ENCODE assay signal across 31 cellular contexts in the genomic region with DNA sequence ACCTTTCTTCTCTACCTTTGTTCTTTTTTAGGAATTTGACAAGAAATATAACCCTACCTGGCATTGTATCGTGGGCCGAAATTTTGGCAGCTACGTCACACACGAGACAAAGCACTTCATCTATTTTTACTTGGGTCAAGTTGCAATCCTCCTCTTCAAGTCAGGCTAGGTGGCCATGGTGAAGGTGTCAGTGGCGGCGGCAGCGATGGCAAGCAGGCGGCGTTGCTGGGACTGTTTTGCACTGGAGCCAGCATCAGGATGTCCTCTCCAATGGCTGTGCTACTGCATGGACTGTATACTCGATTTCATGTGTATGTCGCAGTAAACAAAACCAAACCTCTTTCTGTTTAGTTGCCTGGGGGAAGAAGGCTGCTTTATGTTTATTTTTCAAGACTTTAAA. TPM values are rescaled to one million over a fixed set of nuclear protein-coding genes. Genes with fewer than 3 reads are reported as not detected.
DNase-seq lines count a peak whose midpoint lies in the region; ATAC-seq and TF ChIP-seq lines count a peak whose summit lies in the region.
"Had no signal": no experiment of that assay in that cellular context is flagged by ENCODE, and none has a peak within 500 bp of the region (broad histone marks: within the 10 kb centered on the region; RNA-seq: fewer than 3 reads in every experiment).

No MANE protein-coding gene starts in this region.

- no peak overlapping the region for H3K4me3 Mint-ChIP-seq in stimulated activated memory B cell treated with anti-CD40 and anti-IgM and Interleukin-4, amounts not matched to agents 10 μg/mL and 1 μg/mL and 100 μg/mL, for 72 hours
- H3K4me3 Mint-ChIP-seq: activated CD4-positive, alpha-beta memory T cell treated with anti-CD3 and anti-CD28 coated beads, Interleukin-2, amount 10 ng/mL, durations not matched to agents 7 days and 5 days; activated T-cell treated with anti-CD3 and anti-CD28 coated beads, Interleukin-2, amount 50 U/mL, for 4 hours had no signal

- peak overlapping the region; percentile 46 for H3K27ac ChIP-seq in angular gyrus (ENCODE audit: low read depth, low read length)
- H3K27ac ChIP-seq in MM.1S (ENCODE audit: low read length) = no peak overlapping the region
- H3K27ac ChIP-seq: body of pancreas, ovary, Peyer's patch, SJCRH30, upper lobe of right lung had no signal

- intact Hi-C loops in Right ventricle myocardium superior (cut with DNase I) = no loop called here
- intact Hi-C loops in left cardiac atrium (cut with DNase I) = loop anchor here in 1 of 2 donors (5.0 kb wide), 1 partner anchor 82 kb away; a partner anchor contains a TSS

- peaks cover 6% of the 10 kb centered on the region for H3K4me1 ChIP-seq in MM.1S (ENCODE audit: low read length)
- H3K4me1 ChIP-seq: BE2C had no signal

- H3K36me3 Mint-ChIP-seq in stimulated activated memory B cell treated with anti-CD40 and anti-IgM and Interleukin-4, amounts not matched to agents 10 μg/mL and 1 μg/mL and 100 μg/mL, for 72 hours = peaks cover 69% of the 10 kb centered on the region

- peaks cover 32% of the 10 kb centered on the region for H4K20me1 ChIP-seq in MM.1S (ENCODE audit: insufficient read depth, low read length)

- H3K9me3 Mint-ChIP-seq in stimulated activated memory B cell treated with anti-CD40 and anti-IgM and Interleukin-4, amounts not matched to agents 10 μg/mL and 1 μg/mL and 100 μg/mL, for 72 hours = no peaks in the 10 kb centered on the region
- H3K9me3 Mint-ChIP-seq: activated CD4-positive, alpha-beta memory T cell treated with anti-CD3 and anti-CD28 coated beads, Interleukin-2, amount 10 ng/mL, durations not matched to agents 7 days and 5 days; activated T-cell treated with anti-CD3 and anti-CD28 coated beads, Interleukin-2, amount 50 U/mL, for 4 hours had no signal

- H3K4me2 ChIP-seq in MM.1S (ENCODE audit: low read depth, low read length) = no peak overlapping the region
- H3K4me2 ChIP-seq: smooth muscle cell had no signal

- H3K9ac ChIP-seq in MM.1S (ENCODE audit: low read length) = no peak overlapping the region

- peaks cover 43% of the 10 kb centered on the region for H3K4me1 Mint-ChIP-seq in stimulated activated memory B cell treated with anti-CD40 and anti-IgM and Interleukin-4, amounts not matched to agents 10 μg/mL and 1 μg/mL and 100 μg/mL, for 72 hours

- no peak for TF ChIP-seq CTCF in MM.1S (IDR thresholded peaks at IDR 0.05; ENCODE audit: low read length)

- no peaks in the 10 kb centered on the region for H3K27me3 Mint-ChIP-seq in stimulated activated memory B cell treated with anti-CD40 and anti-IgM and Interleukin-4, amounts not matched to agents 10 μg/mL and 1 μg/mL and 100 μg/mL, for 72 hours
- H3K27me3 Mint-ChIP-seq: activated CD4-positive, alpha-beta memory T cell treated with anti-CD3 and anti-CD28 coated beads, Interleukin-2, amount 10 ng/mL, durations not matched to agents 7 days and 5 days had no signal

- H3K79me2 ChIP-seq in MM.1S (ENCODE audit: low read length) = peaks cover 61% of the 10 kb centered on the region

- no peaks in the 10 kb centered on the region for H3K9me2 ChIP-seq in MM.1S (replicated peaks; ENCODE audit: insufficient read depth, low read length)

- H3F3A ChIP-seq in MM.1S (ENCODE audit: insufficient read depth, low read length) = no peaks in the 10 kb centered on the region

- H3K9me3 ChIP-seq in MM.1S (replicated peaks; ENCODE audit: insufficient read depth, low read length) = no peaks in the 10 kb centered on the region
- H3K9me3 ChIP-seq: BE2C, body of pancreas, ovary, Peyer's patch, SJCRH30, upper lobe of right lung had no signal

- ATAC-seq in Right ventricle myocardium superior (ENCODE audit: poor library complexity) (peak; percentile 40), left cardiac atrium (no peak), GM18909 (IDR thresholded peaks at IDR 0.05; ENCODE audit: poor library complexity, unreplicated experiment) (no peak)
- no peak for ATAC-seq in stimulated activated memory B cell treated with anti-CD40 and anti-IgM and Interleukin-4, amounts not matched to agents 10 μg/mL and 1 μg/mL and 100 μg/mL, for 72 hours
- ATAC-seq: activated T-cell treated with anti-CD3 and anti-CD28 coated beads, Interleukin-2, amount 50 U/mL, for 4 hours; body of pancreas; upper lobe of right lung had no signal

- no peaks in the 10 kb centered on the region for H3K27me3 ChIP-seq in MM.1S (replicated peaks; ENCODE audit: insufficient read depth, low read length)
- H3K27me3 ChIP-seq: BE2C, body of pancreas, ovary, Peyer's patch, SJCRH30, upper lobe of right lung had no signal

- H3K4me3 ChIP-seq in MM.1S (ENCODE audit: low read length) = no peak overlapping the region
- H3K4me3 ChIP-seq: body of pancreas, ovary, Peyer's patch, SJCRH30, smooth muscle cell, upper lobe of right lung had no signal

- no peak overlapping the region for H2AFZ ChIP-seq in MM.1S (ENCODE audit: low read length)

- H3K36me3 ChIP-seq in MM.1S (replicated peaks; ENCODE audit: insufficient read depth, low read length) = peaks cover 5% of the 10 kb centered on the region; the same call in 1 of the 2 replicates
- H3K36me3 ChIP-seq: ovary had no signal

- DNase-seq in Right ventricle myocardium superior (peak; percentile 43), left cardiac atrium (no peak), islet precursor cell (peak; percentile 42), MM.1S (no peak)
- DNase-seq in stimulated activated CD8-positive, alpha-beta memory T cell treated with anti-CD3 and anti-CD28 coated beads, Interleukin-4, amount 100 ng/mL, for 48 hours = no peak
- DNase-seq: activated CD4-positive, alpha-beta memory T cell treated with anti-CD3 and anti-CD28 coated beads, Interleukin-2, amount 10 ng/mL, durations not matched to agents 7 days and 5 days; activated CD4-positive, CD25-positive, alpha-beta regulatory T cell; activated naive CD4-positive, alpha-beta T cell treated with Interleukin-2 at 50 U/mL for 16 hours; activated T-cell treated with anti-CD3 and anti-CD28 coated beads, Interleukin-2, amount 50 U/mL, for 4 hours; BE2C; body of pancreas; DMS153; effector memory CD4-positive, alpha-beta T cell; erythroblast; H7; NCI-H1105; NCI-H1930; NCI-H524; ovary; Peyer's patch; retina; SJCRH30; stimulated activated CD4-positive, alpha-beta T cell treated with anti-CD3 and anti-CD28 coated beads, Interleukin-1b, Interleukin-23, amount 100 ng/mL, for 48 hours; upper lobe of right lung had no signal

- H3K27ac Mint-ChIP-seq in stimulated activated memory B cell treated with anti-CD40 and anti-IgM and Interleukin-4, amounts not matched to agents 10 μg/mL and 1 μg/mL and 100 μg/mL, for 72 hours = peak overlapping the region; percentile 66
- H3K27ac Mint-ChIP-seq: activated CD4-positive, alpha-beta memory T cell treated with anti-CD3 and anti-CD28 coated beads, Interleukin-2, amount 10 ng/mL, durations not matched to agents 7 days and 5 days had no signal

RNA-seq across cellular contexts. Expression of a gene that starts 5.9 kb away (rescaled TPM):
- total RNA-seq in Right ventricle myocardium superior (81.5 TPM), left cardiac atrium (10 to 100 TPM; 50.5 to 51.0 TPM)

RNA-seq across cellular contexts. Expression of a gene that starts 59.1 kb away (rescaled TPM):
- total RNA-seq in Right ventricle myocardium superior (not detected), left cardiac atrium (not detected)
- total RNA-seq: A673, body of pancreas, fibroblast of villous mesenchyme, ovary, Peyer's patch, SJCRH30, smooth muscle cell, subcutaneous adipose tissue, upper lobe of right lung had no signal

Comparison
In these comparisons a context has a peak if more than half of its experiments do, and no peak if none do; other contexts are left out.
1. DNase-seq: peak in Right ventricle myocardium superior (single experiment) and islet precursor cell (single experiment); none in left cardiac atrium (single experiment), stimulated activated CD8-positive, alpha-beta memory T cell treated with anti-CD3 and anti-CD28 coated beads, Interleukin-4, amount 100 ng/mL, for 48 hours (single experiment) and MM.1S (single experiment).